Comparison of ENCODE assay signal across 2 cellular contexts in the genomic region with DNA sequence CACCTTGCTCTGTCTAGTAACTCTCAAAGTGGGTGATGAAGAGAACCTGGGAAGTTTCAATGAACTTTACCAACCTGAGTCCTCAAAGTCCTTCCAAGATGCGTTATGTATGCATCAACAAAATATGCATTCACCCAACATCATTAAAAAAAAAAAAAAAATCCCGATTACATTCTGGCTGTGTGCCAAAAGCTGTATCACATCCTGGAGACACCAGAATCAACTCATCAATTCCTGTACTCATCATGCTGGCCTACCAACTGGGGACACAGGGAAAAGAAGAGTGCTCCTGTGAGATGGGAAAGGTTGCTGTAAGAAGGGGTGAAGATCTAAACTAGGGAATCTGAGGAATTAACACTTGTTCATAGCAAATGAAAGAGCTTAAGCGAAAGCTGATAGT.
TF ChIP-seq lines count a peak whose summit lies in the region.

No MANE protein-coding gene starts in this region.

TF ChIP-seq in Ishikawa, 13 proteins besides CTCF, POLR2A, EP300 and RAD21:
- TF ChIP-seq CEBPB (IDR thresholded peaks at IDR 0.05) (no peak), TEAD4 (IDR thresholded peaks at IDR 0.05) (no peak), EGR1 (IDR thresholded peaks at IDR 0.05) (no peak), NFIC (IDR thresholded peaks at IDR 0.05) (peak; percentile 60)
- TF ChIP-seq, protein P1, sequence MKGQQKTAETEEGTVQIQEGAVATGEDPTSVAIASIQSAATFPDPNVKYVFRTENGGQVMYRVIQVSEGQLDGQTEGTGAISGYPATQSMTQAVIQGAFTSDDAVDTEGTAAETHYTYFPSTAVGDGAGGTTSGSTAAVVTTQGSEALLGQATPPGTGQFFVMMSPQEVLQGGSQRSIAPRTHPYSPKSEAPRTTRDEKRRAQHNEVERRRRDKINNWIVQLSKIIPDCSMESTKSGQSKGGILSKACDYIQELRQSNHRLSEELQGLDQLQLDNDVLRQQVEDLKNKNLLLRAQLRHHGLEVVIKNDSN (IDR thresholded peaks at IDR 0.05): no peak
- TF ChIP-seq, protein P2, sequence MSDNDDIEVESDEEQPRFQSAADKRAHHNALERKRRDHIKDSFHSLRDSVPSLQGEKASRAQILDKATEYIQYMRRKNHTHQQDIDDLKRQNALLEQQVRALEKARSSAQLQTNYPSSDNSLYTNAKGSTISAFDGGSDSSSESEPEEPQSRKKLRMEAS (IDR thresholded peaks at IDR 0.05): no peak

TF ChIP-seq in GM12878, 131 proteins besides CTCF, POLR2A, EP300 and RAD21:
- TF ChIP-seq SMC3 (IDR thresholded peaks at IDR 0.05; ENCODE audit: borderline replicate concordance, low read length) (no peak), CHD2 (IDR thresholded peaks at IDR 0.05; ENCODE audit: borderline replicate concordance, low read depth, low read length) (no peak), SMAD1 (IDR thresholded peaks at IDR 0.05; ENCODE audit: low read depth, partially characterized antibody) (peak; percentile 92)
